10 cellular contexts compared by ENCODE assay signal in genomic region chr1:24318238-24318987, GRCh38. TPM values are rescaled to one million over a fixed set of nuclear protein-coding genes. Genes with fewer than 3 reads are reported as not detected.
DNase-seq lines count a peak whose midpoint lies in the region; ATAC-seq and TF ChIP-seq lines count a peak whose summit lies in the region.
"Had no signal": no experiment of that assay in that cellular context is flagged by ENCODE, and none has a peak within 500 bp of the region (broad histone marks: within the 10 kb centered on the region; RNA-seq: fewer than 3 reads in every experiment).

No MANE protein-coding gene starts in this region.

- intact Hi-C loops in body of pancreas (cut with DNase I), result no loop called here
- intact Hi-C loops in dorsolateral prefrontal cortex (cut with DNase I), result no loop called here

- no peak for TF ChIP-seq POLR2A in body of pancreas (IDR thresholded peaks at IDR 0.05)

- DNase-seq in AG08396 (ENCODE audit: low spot score), result peak; percentile 36
- DNase-seq in LHCN-M2 (ENCODE audit: low read depth), result peak; percentile 37
- DNase-seq in body of pancreas, result peak in 3 of 4 donors; percentile 23 to 58 (median 34)
- DNase-seq in medulla oblongata (ENCODE audit: extremely low spot score), result peak; percentile 66
- DNase-seq in dorsolateral prefrontal cortex, result no peak
- DNase-seq in NCI-H526 (lab: John Stamatoyannopoulos, UW), result no peak
- DNase-seq in GDM1 (lab: John Stamatoyannopoulos, UW), result no peak
- DNase-seq in NCI-H748 treated with DMSO at 0.1 percent for 48 hours (lab: John Stamatoyannopoulos, UW), result no peak
- DNase-seq: NCI-H1436 treated with DMSO at 0.1 percent for 48 hours had no signal

- WGBS in body of pancreas, 2 donors, result 21 to 34% methylated on average over 5 of the region's 5 CpGs

- no peak overlapping the region for H3K4me3 ChIP-seq in body of pancreas
- H3K4me3 ChIP-seq in dorsolateral prefrontal cortex, result no peak overlapping the region

- peaks cover 37% of the 10 kb centered on the region for H3K4me1 ChIP-seq in body of pancreas

- no peaks in the 10 kb centered on the region for H3K36me3 ChIP-seq in body of pancreas (replicated peaks in 1 of 2; ENCODE audit: insufficient read depth in 1 of 2, low read depth in 2 of 2)

- H3K27me3 ChIP-seq in body of pancreas, result no peaks in the 10 kb centered on the region
- H3K27me3 ChIP-seq in dorsolateral prefrontal cortex, result peaks cover 0 to 81% (median 40%) of the 10 kb centered on the region in 45 donors

- H3K9me3 ChIP-seq in body of pancreas, result no peaks in the 10 kb centered on the region

- H3K27ac ChIP-seq in body of pancreas (no peak overlapping the region), dorsolateral prefrontal cortex (no peak overlapping the region)

- TF ChIP-seq CTCF in body of pancreas (IDR thresholded peaks at IDR 0.05), result no peak
- TF ChIP-seq CTCF in dorsolateral prefrontal cortex (IDR thresholded peaks at IDR 0.05 in 54 of 56, conservative IDR thresholded peaks at IDR 0.05 in 2 of 56; ENCODE audit: low read depth in 1 of 56, partially characterized antibody in 56 of 56), result no peak

- ATAC-seq in body of pancreas, result peak; percentile 23

RNA-seq across cellular contexts. Expression of gene GRHL3, which starts 0.7 kb away (rescaled TPM):
- total RNA-seq in LHCN-M2 (2014; rRNA removed), result not detected in 2 replicates
- polyA plus RNA-seq in LHCN-M2 (2012), result not detected
- not detected for total RNA-seq in body of pancreas
- 1 to 10 TPM in 19 of 120 experiments, under 1 TPM in 31, not detected in 70; 0.21 to 6.7 (median 0.83) TPM for total RNA-seq in dorsolateral prefrontal cortex
- polyA plus RNA-seq: BJ had no signal

Comparison
In these comparisons a context has a peak if more than half of its experiments do, and no peak if none do; other contexts are left out.
1. DNase-seq: peak in AG08396 (single experiment), LHCN-M2 (single experiment), body of pancreas (3 of 4) and medulla oblongata (single experiment); none in dorsolateral prefrontal cortex (0 of 10), NCI-H526 (0 of 2), GDM1 (single experiment) and NCI-H748 treated with DMSO at 0.1 percent for 48 hours (single experiment).